11 cellular contexts compared by ENCODE assay signal in the genomic region with DNA sequence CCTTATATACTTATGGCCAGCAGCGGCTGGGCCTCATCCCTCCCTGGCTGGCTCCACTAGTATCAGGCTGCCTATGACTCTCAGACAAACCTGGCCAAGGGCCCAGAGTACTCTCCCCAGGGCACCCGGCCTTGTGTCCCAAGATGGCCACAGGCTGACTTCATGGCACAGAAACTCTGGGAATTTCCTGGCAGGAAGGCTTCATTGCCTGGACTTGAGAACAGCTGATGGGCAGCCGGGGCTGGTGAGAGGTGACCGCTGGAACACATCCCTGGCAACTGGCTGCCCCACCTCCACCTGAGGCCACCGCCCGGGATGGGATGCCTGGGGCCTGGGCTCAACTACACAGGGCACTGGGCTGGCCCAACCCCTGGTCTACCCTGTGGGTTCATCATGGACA. TPM values are rescaled to one million over a fixed set of nuclear protein-coding genes. Genes with fewer than 3 reads are reported as not detected.
A peak's percentile ranks its signal among the peaks of the same experiment; 100 is the strongest.
DNase-seq lines count a peak whose midpoint lies in the region; ATAC-seq and TF ChIP-seq lines count a peak whose summit lies in the region.
"Had no signal": no experiment of that assay in that cellular context is flagged by ENCODE, and none has a peak within 500 bp of the region (broad histone marks: within the 10 kb centered on the region; RNA-seq: fewer than 3 reads in every experiment).

No MANE protein-coding gene starts in this region.

- H3K4me1 Mint-ChIP-seq in activated T-cell treated with anti-CD3 and anti-CD28 coated beads, Interleukin-2, amount 50 U/mL, for 24 hours (ENCODE audit: low read depth) = peaks cover 7% of the 10 kb centered on the region

- H3K79me2 ChIP-seq in MM.1S (ENCODE audit: low read length) = no peaks in the 10 kb centered on the region

- H3K4me1 ChIP-seq in breast epithelium (peaks cover 4 to 7% of the 10 kb centered on the region in 2 donors), right cardiac atrium (ENCODE audit: control insufficient read depth, insufficient read depth, low read length) (peaks cover 12% of the 10 kb centered on the region), MM.1S (ENCODE audit: low read length) (peaks cover 4% of the 10 kb centered on the region; the same call in 1 of the 2 replicates)

- H3K4me3 ChIP-seq in breast epithelium (no peak overlapping the region), right cardiac atrium (ENCODE audit: low read length) (no peak overlapping the region), MM.1S (ENCODE audit: low read length) (no peak overlapping the region)
- H3K4me3 ChIP-seq: GM23338 had no signal

- peak; percentile 58 for DNase-seq in HK-2 (ENCODE audit: unreplicated experiment)
- DNase-seq in breast epithelium (ENCODE audit: low spot score in 2 of 2) = peak; percentile 67 to 76
- peak; percentile 92 to 94 (median 93) for DNase-seq in right cardiac atrium
- peak; percentile 85 for DNase-seq in stromal cell of bone marrow (ENCODE audit: low read depth)
- no peak for DNase-seq in MM.1S
- DNase-seq in cortex of kidney (lab: John Stamatoyannopoulos, UW) = no peak
- DNase-seq in NOMO-1 (lab: John Stamatoyannopoulos, UW; ENCODE audit: unreplicated experiment in 2 of 2) = no peak
- DNase-seq in activated T-cell treated with anti-CD3 and anti-CD28 coated beads, Interleukin-2, amount 50 U/mL, for 24 hours = no peak
- DNase-seq: Kasumi-1 had no signal

- peaks cover 5% of the 10 kb centered on the region for H3K27me3 Mint-ChIP-seq in activated T-cell treated with anti-CD3 and anti-CD28 coated beads, Interleukin-2, amount 50 U/mL, for 24 hours

- H3K4me2 ChIP-seq in MM.1S (ENCODE audit: low read depth, low read length) = no peak overlapping the region
- H3K4me2 ChIP-seq: GM23338 had no signal

- H3K9me3 Mint-ChIP-seq in activated T-cell treated with anti-CD3 and anti-CD28 coated beads, Interleukin-2, amount 50 U/mL, for 24 hours = no peaks in the 10 kb centered on the region
- H3K9me3 Mint-ChIP-seq: activated T-helper 2 cell treated with anti-CD3 and anti-CD28 coated beads, Interferon-gamma antibody, Interleukin-2, Interleukin-4, amounts not matched to agents 10 μg/mL and 5 μg/mL and 100 μg/mL, durations not matched to agents 14 hours and 24 hours and 36 hours; GM23338 had no signal

- intact Hi-C loops in breast epithelium (cut with DNase I; ENCODE audit: low total_unique reads) = loop anchor here (10.0 kb wide), 1 partner anchor 73 kb away; a partner anchor contains a TSS
- intact Hi-C loops in right cardiac atrium (cut with DNase I) = loop anchor here in 1 of 4 donors (5.0 kb wide), 1 partner anchor 96 kb away; a partner anchor contains a TSS

- no peaks in the 10 kb centered on the region for H3K27me3 ChIP-seq in breast epithelium
- H3K27me3 ChIP-seq in right cardiac atrium (ENCODE audit: control insufficient read depth, insufficient read depth) = no peaks in the 10 kb centered on the region
- peaks cover 8% of the 10 kb centered on the region for H3K27me3 ChIP-seq in MM.1S (replicated peaks; ENCODE audit: insufficient read depth, low read length)

- H2AFZ ChIP-seq in MM.1S (ENCODE audit: low read length) = no peak overlapping the region
- H2AFZ ChIP-seq: GM23338 had no signal

- H3F3A ChIP-seq in MM.1S (ENCODE audit: insufficient read depth, low read length) = peaks cover 12% of the 10 kb centered on the region; the same call in 1 of the 2 replicates

- ATAC-seq in right cardiac atrium = peak; percentile 71
- ATAC-seq: GM23338 had no signal

- H3K4me3 Mint-ChIP-seq in activated T-cell treated with anti-CD3 and anti-CD28 coated beads, Interleukin-2, amount 50 U/mL, for 24 hours = no peak overlapping the region
- H3K4me3 Mint-ChIP-seq: GM23338 had no signal

- no peaks in the 10 kb centered on the region for H3K36me3 Mint-ChIP-seq in activated T-cell treated with anti-CD3 and anti-CD28 coated beads, Interleukin-2, amount 50 U/mL, for 24 hours (ENCODE audit: low read depth)

- WGBS in right cardiac atrium = 34% methylated on average over 6 of the region's 6 CpGs

- H3K9me3 ChIP-seq in breast epithelium (no peaks in the 10 kb centered on the region), right cardiac atrium (ENCODE audit: control insufficient read depth, low read length) (no peaks in the 10 kb centered on the region), MM.1S (replicated peaks; ENCODE audit: insufficient read depth, low read length) (no peaks in the 10 kb centered on the region)

- H3K27ac Mint-ChIP-seq in activated T-cell treated with anti-CD3 and anti-CD28 coated beads, Interleukin-2, amount 50 U/mL, for 24 hours = no peak overlapping the region
- H3K27ac Mint-ChIP-seq: activated T-helper 2 cell treated with anti-CD3 and anti-CD28 coated beads, Interferon-gamma antibody, Interleukin-2, Interleukin-4, amounts not matched to agents 10 μg/mL and 5 μg/mL and 100 μg/mL, durations not matched to agents 14 hours and 24 hours and 36 hours; GM23338 had no signal

- no peak for TF ChIP-seq POLR2A in breast epithelium (IDR thresholded peaks at IDR 0.05)

- H3K36me3 ChIP-seq in breast epithelium (no peaks in the 10 kb centered on the region), MM.1S (replicated peaks; ENCODE audit: insufficient read depth, low read length) (no peaks in the 10 kb centered on the region)

- no peaks in the 10 kb centered on the region for H4K20me1 ChIP-seq in MM.1S (ENCODE audit: insufficient read depth, low read length)

- TF ChIP-seq CTCF in breast epithelium (IDR thresholded peaks at IDR 0.05) (no peak), MM.1S (IDR thresholded peaks at IDR 0.05; ENCODE audit: low read length) (no peak)

- H3K27ac ChIP-seq in breast epithelium = peak overlapping the region; percentile 33 to 79
- H3K27ac ChIP-seq in right cardiac atrium (ENCODE audit: low read length) = peak overlapping the region; percentile 89
- no peak overlapping the region for H3K27ac ChIP-seq in MM.1S (ENCODE audit: low read length)

- H3K9ac ChIP-seq in MM.1S (ENCODE audit: low read length) = no peak overlapping the region

- H3K9me2 ChIP-seq in MM.1S (replicated peaks; ENCODE audit: insufficient read depth, low read length) = no peaks in the 10 kb centered on the region

RNA-seq across cellular contexts. Expression of a gene that starts 3.3 kb away (rescaled TPM):
- total RNA-seq in breast epithelium (100 to 1,000 TPM in 2 of 3 donors, 10 to 100 TPM in 1; 38.8 to 156 (median 112) TPM), right cardiac atrium (10 to 100 TPM; 37.5 to 50.1 (median 42.5) TPM)
- polyA plus RNA-seq in right cardiac atrium = 43.1 TPM

RNA-seq across cellular contexts. Expression of a gene that starts 29.3 kb away (rescaled TPM):
- 10 to 100 TPM; 11.7 to 27.9 (median 22.6) TPM for total RNA-seq in breast epithelium
- total RNA-seq in right cardiac atrium = 10 to 100 TPM; 12.0 to 18.9 (median 14.9) TPM
- 9.7 TPM for polyA plus RNA-seq in right cardiac atrium
- total RNA-seq: activated T-helper 2 cell treated with anti-CD3 and anti-CD28 coated beads, Interferon-gamma antibody, Interleukin-2, Interleukin-4, amounts not matched to agents 10 μg/mL and 5 μg/mL and 100 μg/mL, durations not matched to agents 14 hours and 24 hours and 36 hours had no signal

RNA-seq across cellular contexts. Expression of a gene that starts 59.9 kb away (rescaled TPM):
- total RNA-seq in breast epithelium = 10 to 100 TPM in 1 of 3 donors, 1 to 10 TPM in 2; 5.6 to 35.8 (median 7.5) TPM
- 10 to 100 TPM; 16.4 to 38.1 (median 31.1) TPM for total RNA-seq in right cardiac atrium
- polyA plus RNA-seq in right cardiac atrium = 30.6 TPM

Comparison
In these comparisons a context has a peak if more than half of its experiments do, and no peak if none do; other contexts are left out.
1. DNase-seq: peak in HK-2 (single experiment), breast epithelium (2 of 2), right cardiac atrium (3 of 3) and stromal cell of bone marrow (single experiment); none in MM.1S (single experiment), cortex of kidney (single experiment), NOMO-1 (0 of 2) and activated T-cell treated with anti-CD3 and anti-CD28 coated beads, Interleukin-2, amount 50 U/mL, for 24 hours (single experiment).